Comparison of ENCODE assay signal across 36 cellular contexts in the genomic region with DNA sequence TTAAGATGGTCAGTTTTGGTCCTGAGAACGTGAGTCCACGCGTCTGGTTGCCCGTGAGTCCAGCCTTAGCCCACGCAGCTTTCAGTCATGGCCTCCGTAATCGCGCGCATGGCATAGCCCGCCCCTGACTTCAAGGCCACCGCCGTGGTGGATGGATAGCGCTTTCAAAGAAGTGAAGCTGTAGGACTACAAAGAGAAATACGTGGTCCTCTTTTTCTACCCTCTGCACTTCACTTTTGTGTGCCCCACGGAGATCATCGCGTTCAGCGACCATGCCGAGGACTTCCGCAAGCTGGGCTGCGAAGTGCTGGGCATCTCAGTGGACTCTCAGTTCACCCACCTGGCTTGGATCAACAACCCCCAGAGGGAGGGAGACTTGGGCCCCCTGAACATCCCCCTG.
"Had no signal": no experiment of that assay in that cellular context is flagged by ENCODE, and none has a peak within 500 bp of the region (broad histone marks: within the 10 kb centered on the region; RNA-seq: fewer than 3 reads in every experiment).

No MANE protein-coding gene starts in this region.

- H3K4me3 Mint-ChIP-seq: activated B cell treated with CpG ODN at 0.5 μM for 24 hours; activated CD4-positive, alpha-beta memory T cell treated with anti-CD3 and anti-CD28 coated beads for 36 hours; activated CD4-positive, alpha-beta T cell treated with anti-CD3 and anti-CD28 coated beads, Interleukin-2, amount 10 ng/mL, durations not matched to agents 24 days and 14 days; activated CD8-positive, alpha-beta T cell treated with anti-CD3 and anti-CD28 coated beads for 36 hours; activated naive CD4-positive, alpha-beta T cell treated with anti-CD3 and anti-CD28 coated beads for 36 hours; activated naive CD8-positive, alpha-beta T cell treated with anti-CD3 and anti-CD28 coated beads for 36 hours; activated T-cell treated with anti-CD3 and anti-CD28 coated beads, Interleukin-2, amount 50 U/mL, for 4 hours; activated T-cell treated with anti-CD3 and anti-CD28 coated beads, Interleukin-2, amount 50 U/mL, for 72 hours; activated T-helper 1 cell treated with anti-CD3 and anti-CD28 coated beads, Interleukin-12 subunit alpha, Interleukin-12 subunit beta, Interleukin-2, Interleukin-4 antibody, amounts not matched to agents 30 ng/mL and 10 ng/mL and 1 ng/mL, durations not matched to agents 14 hours and 24 hours and 36 hours; activated T-helper 17 cell treated with anti-CD3 and anti-CD28 coated beads, Interleukin-2, amount 50 U/mL, for 72 hours; T-helper 1 cell treated with Interleukin-12 subunit alpha and Interleukin-12 subunit beta and Interleukin-4 antibody, amounts not matched to agents 30 μg/mL and 1 μg/mL, for 36 hours; T-helper 2 cell treated with Interferon-gamma antibody and Interleukin-4, amounts not matched to agents 5 μg/mL and 100 μg/mL, for 36 hours had no signal

- H3K36me3 Mint-ChIP-seq: activated CD4-positive, alpha-beta memory T cell treated with anti-CD3 and anti-CD28 coated beads for 36 hours; activated naive CD8-positive, alpha-beta T cell treated with anti-CD3 and anti-CD28 coated beads for 36 hours had no signal

- H3K27ac ChIP-seq: adrenal gland, body of pancreas, brain microvascular endothelial cell, breast epithelium, VCaP had no signal

- H3K27me3 Mint-ChIP-seq: activated B cell treated with CpG ODN at 0.5 μM for 24 hours; activated CD4-positive, alpha-beta T cell treated with anti-CD3 and anti-CD28 coated beads, Interleukin-2, amount 10 ng/mL, durations not matched to agents 24 days and 14 days; activated CD8-positive, alpha-beta T cell treated with anti-CD3 and anti-CD28 coated beads for 36 hours had no signal

- H3K27ac Mint-ChIP-seq: activated B cell treated with CpG ODN at 0.5 μM for 24 hours; activated CD4-positive, alpha-beta memory T cell treated with anti-CD3 and anti-CD28 coated beads for 36 hours; activated CD4-positive, alpha-beta T cell treated with anti-CD3 and anti-CD28 coated beads, Interleukin-2, amount 10 ng/mL, durations not matched to agents 24 days and 14 days; activated CD8-positive, alpha-beta T cell treated with anti-CD3 and anti-CD28 coated beads for 36 hours; activated naive CD4-positive, alpha-beta T cell treated with anti-CD3 and anti-CD28 coated beads for 36 hours; activated naive CD4-positive, alpha-beta T cell treated with anti-CD3 and anti-CD28 coated beads, Interleukin-2, amount 50 U/mL, for 72 hours; activated naive CD8-positive, alpha-beta T cell treated with anti-CD3 and anti-CD28 coated beads for 36 hours; activated T-cell treated with anti-CD3 and anti-CD28 coated beads, Interleukin-2, amount 50 U/mL, for 72 hours; activated T-helper 1 cell treated with anti-CD3 and anti-CD28 coated beads, Interleukin-12 subunit alpha, Interleukin-12 subunit beta, Interleukin-2, Interleukin-4 antibody, amounts not matched to agents 30 ng/mL and 10 ng/mL and 1 ng/mL, durations not matched to agents 14 hours and 24 hours and 36 hours; activated T-helper 17 cell treated with anti-CD3 and anti-CD28 coated beads, Interleukin-2, amount 50 U/mL, for 72 hours; T-helper 1 cell treated with Interleukin-12 subunit alpha and Interleukin-12 subunit beta and Interleukin-4 antibody, amounts not matched to agents 30 μg/mL and 1 μg/mL, for 36 hours; T-helper 2 cell treated with Interferon-gamma antibody and Interleukin-4, amounts not matched to agents 5 μg/mL and 100 μg/mL, for 36 hours had no signal

- H3K4me1 Mint-ChIP-seq: activated B cell treated with CpG ODN at 0.5 μM for 24 hours; activated naive CD8-positive, alpha-beta T cell treated with anti-CD3 and anti-CD28 coated beads for 36 hours; activated T-helper 17 cell treated with anti-CD3 and anti-CD28 coated beads, Interleukin-2, amount 50 U/mL, for 72 hours had no signal

- ATAC-seq: activated CD8-positive, alpha-beta T cell treated with anti-CD3 and anti-CD28 coated beads for 36 hours; activated naive CD4-positive, alpha-beta T cell treated with anti-CD3 and anti-CD28 coated beads, Interleukin-2, amount 50 U/mL, for 72 hours; activated T-cell treated with anti-CD3 and anti-CD28 coated beads, Interleukin-2, amount 50 U/mL, for 4 hours; activated T-cell treated with anti-CD3 and anti-CD28 coated beads, Interleukin-2, amount 50 U/mL, for 72 hours; activated T-helper 17 cell treated with anti-CD3 and anti-CD28 coated beads, Interleukin-2, amount 50 U/mL, for 72 hours; body of pancreas had no signal

- H3K4me3 ChIP-seq: adrenal gland, body of pancreas, breast epithelium had no signal

- H3K27me3 ChIP-seq: adrenal gland, body of pancreas, brain microvascular endothelial cell, breast epithelium had no signal

- DNase-seq: activated B cell treated with CpG ODN at 0.5 μM for 24 hours; activated CD4-positive, alpha-beta memory T cell treated with anti-CD3 and anti-CD28 coated beads for 36 hours; activated CD4-positive, alpha-beta T cell treated with anti-CD3 and anti-CD28 coated beads for 4 hours; activated CD4-positive, alpha-beta T cell treated with anti-CD3 and anti-CD28 coated beads, Interleukin-2, amount 10 ng/mL, durations not matched to agents 24 days and 14 days; activated CD4-positive, alpha-beta T cell treated with anti-CD3 and anti-CD28 coated beads, Interleukin-2, amount 50 U/mL, for 1 hour; activated CD4-positive, alpha-beta T cell treated with anti-CD3 and anti-CD28 coated beads, Interleukin-2, amount 50 U/mL, for 4 hours; activated CD4-positive, CD25-positive, alpha-beta regulatory T cell treated with anti-CD3 and anti-CD28 coated beads, Interleukin-2, amount 50 U/mL, for 72 hours; activated CD8-positive, alpha-beta memory T cell treated with anti-CD3 and anti-CD28 coated beads, Interleukin-2, amount 50 U/mL, for 4 hours; activated CD8-positive, alpha-beta T cell treated with anti-CD3 and anti-CD28 coated beads for 36 hours; activated effector memory CD4-positive, alpha-beta T cell treated with anti-CD3 and anti-CD28 coated beads, Interleukin-2, amount 50 U/mL, for 16 hours; activated gamma-delta T cell treated with Interleukin-2 at 50 U/mL for 16 hours; activated naive CD4-positive, alpha-beta T cell; activated naive CD4-positive, alpha-beta T cell treated with anti-CD3 and anti-CD28 coated beads for 36 hours; activated naive CD4-positive, alpha-beta T cell treated with anti-CD3 and anti-CD28 coated beads, Interleukin-2, amount 50 U/mL, for 16 hours; activated naive CD8-positive, alpha-beta T cell treated with anti-CD3 and anti-CD28 coated beads for 36 hours; activated T-cell treated with anti-CD3 and anti-CD28 coated beads for 4 hours; activated T-cell treated with anti-CD3 and anti-CD28 coated beads, Interleukin-2, amount 50 U/mL, for 1 hour; activated T-cell treated with anti-CD3 and anti-CD28 coated beads, Interleukin-2, amount 50 U/mL, for 4 hours; activated T-cell treated with anti-CD3 and anti-CD28 coated beads, Interleukin-2, amount 50 U/mL, for 72 hours; adrenal gland; amniotic stem cell; aorta; body of pancreas; brain microvascular endothelial cell; central memory CD4-positive, alpha-beta T cell; T-helper 2 cell; T-helper 9 cell had no signal

- FAIRE-seq: astrocyte, TTC549 had no signal

- H3K9me3 ChIP-seq: body of pancreas had no signal

- H3K4me1 ChIP-seq: adrenal gland, body of pancreas, breast epithelium had no signal

- H3K9me3 Mint-ChIP-seq: activated CD4-positive, alpha-beta T cell treated with anti-CD3 and anti-CD28 coated beads, Interleukin-2, amount 10 ng/mL, durations not matched to agents 24 days and 14 days; activated T-helper 17 cell treated with anti-CD3 and anti-CD28 coated beads, Interleukin-2, amount 50 U/mL, for 72 hours had no signal

- H3K36me3 ChIP-seq: adrenal gland, brain microvascular endothelial cell, breast epithelium had no signal
